8 cellular contexts compared by ENCODE assay signal in the genomic region with DNA sequence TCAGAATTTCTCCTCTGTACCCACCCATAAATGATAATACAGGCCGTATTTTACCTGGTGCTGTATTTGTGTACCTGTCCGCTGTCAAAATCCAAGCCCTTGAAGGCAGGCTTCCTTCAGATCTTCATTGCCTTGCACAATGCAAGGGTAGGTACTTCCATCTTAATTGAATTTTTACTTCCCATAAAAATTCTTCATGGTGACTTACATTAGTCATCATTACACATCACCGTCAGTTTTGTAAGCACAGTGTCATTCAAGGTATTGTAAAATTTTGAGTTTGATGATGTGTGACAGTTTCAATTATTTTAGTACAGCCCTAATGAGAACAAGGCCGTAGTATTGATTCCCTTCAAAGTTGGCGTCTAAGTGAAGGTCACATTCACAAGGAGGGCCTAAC. TPM values are rescaled to one million over a fixed set of nuclear protein-coding genes. Genes with fewer than 3 reads are reported as not detected.
A peak's percentile ranks its signal among the peaks of the same experiment; 100 is the strongest.
DNase-seq lines count a peak whose midpoint lies in the region; ATAC-seq and TF ChIP-seq lines count a peak whose summit lies in the region.

No MANE protein-coding gene starts in this region.

- TF ChIP-seq CTCF in A673 (conservative IDR thresholded peaks at IDR 0.05; ENCODE audit: low read depth, low read length) (no peak), SU-DHL-6 (IDR thresholded peaks at IDR 0.05; ENCODE audit: insufficient read depth, low read length, poor library complexity, severe bottlenecking) (no peak), esophagus squamous epithelium (IDR thresholded peaks at IDR 0.05) (no peak), omental fat pad (IDR thresholded peaks at IDR 0.05) (no peak)

- H3K9me3 ChIP-seq in A673 (ENCODE audit: low read depth, low read length, poor library complexity, severe bottlenecking): no peaks in the 10 kb centered on the region
- H3K9me3 ChIP-seq in SU-DHL-6 (ENCODE audit: insufficient read depth, low read length): no peaks in the 10 kb centered on the region
- H3K9me3 ChIP-seq in esophagus squamous epithelium: no peaks in the 10 kb centered on the region

- CTCF ChIA-PET in A673 (lab: Charles Lee): interaction anchor here (1.0 kb wide), 1 partner anchor 13 kb away, joined by 3 read pairs; no protein-coding TSS in a partner anchor

- no TSS peak for BruUV-seq in A673 (replicated peaks; lab: Mats Ljungman, UMichigan)

- H2AFZ ChIP-seq in SU-DHL-6 (ENCODE audit: low read depth, low read length, severe bottlenecking): peak overlapping the region; percentile 42

- H3K4me3 ChIP-seq in A673 (ENCODE audit: low read depth, low read length, poor library complexity, severe bottlenecking) (peak overlapping the region; percentile 95), SU-DHL-6 (ENCODE audit: insufficient read depth, low read length, poor library complexity, severe bottlenecking) (peak overlapping the region; percentile 85), esophagus squamous epithelium (peak overlapping the region; percentile 70 to 98 (median 90))

- no peaks in the 10 kb centered on the region for H3K9me2 ChIP-seq in SU-DHL-6 (replicated peaks; ENCODE audit: insufficient read depth, low read length)

- H3K4me1 ChIP-seq in A673 (ENCODE audit: insufficient read depth, low read length, poor library complexity, severe bottlenecking) (no peaks in the 10 kb centered on the region), esophagus squamous epithelium (peaks cover 0 to 59% (median 17%) of the 10 kb centered on the region in 3 donors)

- peak overlapping the region; percentile 97 for H3K4me2 ChIP-seq in SU-DHL-6 (ENCODE audit: low read depth, low read length, poor library complexity, severe bottlenecking)

- peak; percentile 52 for ATAC-seq in omental fat pad (ENCODE audit: low FRiP score)
- no peak for ATAC-seq in HG03159 (IDR thresholded peaks at IDR 0.05; ENCODE audit: unreplicated experiment)

- no peak for TF ChIP-seq POLR2A in esophagus squamous epithelium (IDR thresholded peaks at IDR 0.05)

- peaks cover 51% of the 10 kb centered on the region for H3K79me2 ChIP-seq in SU-DHL-6 (ENCODE audit: insufficient read depth, low read length)

- H3F3A ChIP-seq in SU-DHL-6 (ENCODE audit: insufficient read depth): peaks cover 20% of the 10 kb centered on the region; the same call in 1 of the 2 replicates

- 22 to 27% methylated on average over 5 of the region's 5 CpGs for WGBS in esophagus squamous epithelium, 2 donors

- intact Hi-C loops in A673 (cut with micrococcal nuclease; ENCODE audit: unreplicated experiment): no loop called here
- intact Hi-C loops in esophagus squamous epithelium (cut with DNase I): no loop called here

- H3K27me3 ChIP-seq in A673 (replicated peaks; ENCODE audit: insufficient read depth, low read depth, low read length, poor library complexity) (no peaks in the 10 kb centered on the region), SU-DHL-6 (ENCODE audit: low read length) (no peaks in the 10 kb centered on the region), esophagus squamous epithelium (no peaks in the 10 kb centered on the region)

- peak overlapping the region; percentile 73 for H3K9ac ChIP-seq in SU-DHL-6 (ENCODE audit: low read length)

- H3K36me3 ChIP-seq in A673 (ENCODE audit: insufficient read depth, low read length, poor library complexity, severe bottlenecking): peaks cover 5% of the 10 kb centered on the region
- no peaks in the 10 kb centered on the region for H3K36me3 ChIP-seq in SU-DHL-6 (ENCODE audit: low read length)
- H3K36me3 ChIP-seq in esophagus squamous epithelium: peaks cover 0 to 14% (median 0%) of the 10 kb centered on the region in 3 donors

- H3K27ac ChIP-seq in A673 (ENCODE audit: low read depth, low read length, poor library complexity, severe bottlenecking) (peak overlapping the region; percentile 86), SU-DHL-6 (ENCODE audit: low read depth, low read length) (peak overlapping the region; percentile 55), esophagus squamous epithelium (peak overlapping the region; percentile 96 to 99 (median 98))

- H4K20me1 ChIP-seq in SU-DHL-6 (ENCODE audit: low read depth, low read length): no peaks in the 10 kb centered on the region

- POLR2A ChIA-PET in A673 (lab: Charles Lee; ENCODE audit: low non-redundant PET): no interaction called here

- DNase-seq in A673 (ENCODE audit: low spot score) (peak; percentile 18), H4 (ENCODE audit: low spot score) (peak; percentile 8), esophagus squamous epithelium (lab: John Stamatoyannopoulos, UW) (no peak), omental fat pad (ENCODE audit: low spot score) (no peak), NK-92 (lab: John Stamatoyannopoulos, UW; ENCODE audit: unreplicated experiment) (no peak), retina (no peak)

RNA-seq across cellular contexts. Expression of gene TSG101, which starts 0.8 kb away (rescaled TPM):
- total RNA-seq in A673 (2021) (48.2 and 49.1 TPM in 2 replicates), esophagus squamous epithelium (100 to 1,000 TPM in 2 of 4 donors, 10 to 100 TPM in 2; 76.5 to 114 (median 89.2) TPM), omental fat pad (100 to 1,000 TPM in 2 of 4 donors, 10 to 100 TPM in 2; 56.6 to 112 (median 96.7) TPM)
- total RNA-seq in H4 (2014; rRNA removed; shearing (Covaris generic)): 125 and 144 TPM in 2 replicates

Comparison
In these comparisons a context has a peak if more than half of its experiments do, and no peak if none do; other contexts are left out.
1. DNase-seq: peak in A673 (single experiment) and H4 (single experiment); none in esophagus squamous epithelium (single experiment), omental fat pad (single experiment), NK-92 (single experiment) and retina (single experiment).
2. Peak in every context shown above with its lines, with median percentiles within 50 percentile points of each other: H3K27ac ChIP-seq and H3K4me3 ChIP-seq.